In the genomic region with DNA sequence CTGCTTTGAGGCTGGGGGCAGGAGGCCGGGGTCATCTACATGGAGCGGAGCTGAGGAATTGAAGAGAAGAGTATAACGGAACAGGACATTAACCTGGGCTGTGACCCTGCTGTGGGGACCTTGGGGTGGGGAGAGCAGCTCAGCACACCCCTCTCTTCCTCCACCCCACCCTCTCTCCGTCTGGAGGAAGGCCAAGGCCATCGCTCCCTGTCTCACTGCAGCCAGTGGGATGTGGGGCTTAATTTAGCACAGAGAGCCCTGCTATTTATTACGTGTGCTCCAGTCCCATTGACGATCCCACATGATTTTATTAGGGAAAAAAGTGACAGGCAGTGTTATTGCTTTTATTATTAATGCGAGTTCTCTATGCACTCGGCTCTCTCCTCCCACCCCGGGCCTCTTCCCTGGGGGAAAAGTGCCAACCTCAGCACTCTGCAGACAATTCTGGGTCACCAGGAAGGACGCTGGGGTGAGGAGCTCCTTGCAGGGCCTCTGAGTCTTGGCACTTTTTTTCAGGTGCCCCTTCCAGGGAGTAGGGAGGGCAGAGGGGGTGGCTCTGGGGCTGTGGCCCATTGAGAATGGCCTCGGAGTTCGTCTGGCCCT, we compare ENCODE assay signal across 16 cellular contexts.
"Had no signal": no experiment of that assay in that cellular context is flagged by ENCODE, and none has a peak within 500 bp of the region (broad histone marks: within the 10 kb centered on the region; RNA-seq: fewer than 3 reads in every experiment).

No MANE protein-coding gene starts in this region.

- H3K36me3 Mint-ChIP-seq: stimulated activated effector memory CD8-positive, alpha-beta T cell treated with anti-CD3 and anti-CD28 coated beads, Interleukin-12 subunit alpha, Interleukin-12 subunit beta, amount 100 ng/mL, for 72 hours had no signal

- DNase-seq: activated CD4-positive, alpha-beta T cell treated with anti-CD3 and anti-CD28 coated beads for 4 hours; activated CD8-positive, alpha-beta T cell treated with anti-CD3 and anti-CD28 coated beads, Interleukin-2, amount 10 ng/mL, durations not matched to agents 7 days and 5 days; activated naive CD4-positive, alpha-beta T cell treated with anti-CD3 and anti-CD28 coated beads, Interleukin-2, amount 50 U/mL, for 16 hours; body of pancreas; dermis blood vessel endothelial cell; endodermal cell; glutamatergic neuron; left colon; mesendoderm; nephron progenitor cell had no signal

- H3K9me3 ChIP-seq: body of pancreas, pancreas, right lobe of liver, tibial nerve had no signal

- H3K4me1 ChIP-seq: body of pancreas, pancreas, right lobe of liver, tibial nerve had no signal

- H3K4me3 Mint-ChIP-seq: activated CD8-positive, alpha-beta T cell treated with anti-CD3 and anti-CD28 coated beads, Interleukin-2, amount 10 ng/mL, durations not matched to agents 7 days and 5 days; endodermal cell; nephron progenitor cell; stimulated activated effector memory CD8-positive, alpha-beta T cell treated with anti-CD3 and anti-CD28 coated beads, Interleukin-12 subunit alpha, Interleukin-12 subunit beta, amount 100 ng/mL, for 72 hours had no signal

- H3K27me3 ChIP-seq: pancreas, right lobe of liver had no signal

- H3K4me3 ChIP-seq: body of pancreas, pancreas, right lobe of liver, SK-N-MC, tibial nerve had no signal

- ATAC-seq: body of pancreas; esophagus mucosa; left colon; right lobe of liver; stimulated activated effector memory CD8-positive, alpha-beta T cell treated with anti-CD3 and anti-CD28 coated beads, Interleukin-12 subunit alpha, Interleukin-12 subunit beta, amount 100 ng/mL, for 72 hours had no signal

- H3K9me3 Mint-ChIP-seq: endodermal cell; nephron progenitor cell; stimulated activated effector memory CD8-positive, alpha-beta T cell treated with anti-CD3 and anti-CD28 coated beads, Interleukin-12 subunit alpha, Interleukin-12 subunit beta, amount 100 ng/mL, for 72 hours had no signal

- H3K27ac ChIP-seq: body of pancreas, pancreas, right lobe of liver, SK-N-MC, tibial nerve had no signal

- H3K36me3 ChIP-seq: pancreas, right lobe of liver, tibial nerve had no signal

- H3K4me1 Mint-ChIP-seq: stimulated activated effector memory CD8-positive, alpha-beta T cell treated with anti-CD3 and anti-CD28 coated beads, Interleukin-12 subunit alpha, Interleukin-12 subunit beta, amount 100 ng/mL, for 72 hours had no signal
